11 cellular contexts compared by ENCODE assay signal in genomic region chr3:134359121-134360010, GRCh38. TPM values are rescaled to one million over a fixed set of nuclear protein-coding genes. Genes with fewer than 3 reads are reported as not detected.
DNase-seq lines count a peak whose midpoint lies in the region; ATAC-seq, FAIRE-seq and TF ChIP-seq lines count a peak whose summit lies in the region.
"Had no signal": no experiment of that assay in that cellular context is flagged by ENCODE, and none has a peak within 500 bp of the region (broad histone marks: within the 10 kb centered on the region; RNA-seq: fewer than 3 reads in every experiment).

No MANE protein-coding gene starts in this region.

- intact Hi-C loops in PC-9 (cut with micrococcal nuclease; ENCODE audit: unreplicated experiment) (loop anchor here (5.0 kb wide), 1 partner anchor 787 kb away; the partner anchor contains the start of gene CDV3), Right ventricle myocardium inferior (cut with DNase I) (no loop called here), pancreas (cut with DNase I) (loop anchor here in 2 of 3 donors (5.0 kb wide), 2 partner anchors 37 to 42 kb away; no protein-coding TSS in a partner anchor)

- H3K27me3 ChIP-seq in PC-9 (ENCODE audit: insufficient read depth, low read depth), result no peaks in the 10 kb centered on the region
- H3K27me3 ChIP-seq in pancreas, result no peaks in the 10 kb centered on the region

- no peak for TF ChIP-seq POLR2A in erythroblast (IDR thresholded peaks at IDR 0.05; ENCODE audit: low read length)

- CTCF ChIA-PET in PC-9 (lab: Charles Lee), result interaction anchor here (0.5 to 1.5 kb wide), 6 partner anchors 13 to 114 kb away, joined by 3 to 9 read pairs (median 3); no protein-coding TSS in a partner anchor

- H3K79me2 ChIP-seq in PC-9 (ENCODE audit: low read depth), result peaks cover 87% of the 10 kb centered on the region

- H3K9me2 ChIP-seq in PC-9 (ENCODE audit: insufficient read depth), result no peaks in the 10 kb centered on the region

- H3K4me2 ChIP-seq in PC-9, result peak overlapping the region; percentile 87

- H3K9me3 ChIP-seq in PC-9 (ENCODE audit: insufficient read depth, low read depth), result no peaks in the 10 kb centered on the region
- no peaks in the 10 kb centered on the region for H3K9me3 ChIP-seq in pancreas

- peaks cover 93% of the 10 kb centered on the region for H3F3A ChIP-seq in PC-9 (ENCODE audit: insufficient read depth, low read depth)

- TF ChIP-seq CTCF in PC-9 (conservative IDR thresholded peaks at IDR 0.05), result no peak
- no peak for TF ChIP-seq CTCF in pancreas (IDR thresholded peaks at IDR 0.05)

- BruUV-seq in PC-9 (replicated peaks; lab: Mats Ljungman, UMichigan), result no TSS peak

- H2AFZ ChIP-seq in PC-9, result no peak overlapping the region

- ATAC-seq in Right ventricle myocardium inferior, result peak; percentile 4
- no peak for ATAC-seq in pancreas
- ATAC-seq in HG02571 (IDR thresholded peaks at IDR 0.05; ENCODE audit: unreplicated experiment), result no peak

- H3K4me1 ChIP-seq in PC-9 (replicated peaks; ENCODE audit: insufficient read depth) (peaks cover 95% of the 10 kb centered on the region), pancreas (peaks cover 17 to 30% (median 25%) of the 10 kb centered on the region in 3 donors)

- H3K27ac ChIP-seq in PC-9 (peak overlapping the region; percentile 100), pancreas (peak overlapping the region; percentile 29 to 77 (median 36))

- 62 to 71% methylated on average over 13 of the region's 13 CpGs for WGBS in pancreas, 2 donors

- DNase-seq in A172 (ENCODE audit: low spot score) (peak; percentile 68), PC-9 (peak in 1 of 2 experiments; percentile 31), Right ventricle myocardium inferior (ENCODE audit: missing footprints) (no peak), pancreas (peak in 2 of 6 donors; percentile 17 to 70), H4 (ENCODE audit: low spot score) (no peak), erythroblast (lab: John Stamatoyannopoulos, UW) (no peak), NCI-H187 (lab: John Stamatoyannopoulos, UW) (no peak)
- DNase-seq: KG1 had no signal

- FAIRE-seq in pancreas (lab: Jason Lieb, UNC), result no peak
- FAIRE-seq: colon had no signal

- H3K36me3 ChIP-seq in PC-9 (ENCODE audit: low read depth) (peaks cover 87% of the 10 kb centered on the region), pancreas (peaks cover 0 to 75% (median 25%) of the 10 kb centered on the region in 3 donors)

- POLR2A ChIA-PET in PC-9 (lab: Charles Lee; ENCODE audit: unreplicated experiment), result interaction anchor here (0.5 to 0.6 kb wide), 3 partner anchors 13 to 1816 kb away, joined by 3 to 4 read pairs (median 3); no protein-coding TSS in a partner anchor

- no peaks in the 10 kb centered on the region for H4K20me1 ChIP-seq in PC-9 (ENCODE audit: insufficient read depth)

- H3K4me3 ChIP-seq in PC-9 (no peak overlapping the region; the same call in 1 of the 2 replicates), pancreas (no peak overlapping the region)

RNA-seq across cellular contexts. Expression of gene AMOTL2, which starts 14.9 kb away (rescaled TPM):
- total RNA-seq in A172 (2014; rRNA removed; shearing (Covaris generic)), result 168 and 182 TPM in 2 replicates
- total RNA-seq in PC-9 (2021) (147 and 221 TPM in 2 replicates), Right ventricle myocardium inferior (61.9 TPM), pancreas (10 to 100 TPM; 25.3 to 35.7 (median 32.4) TPM)
- 10 to 100 TPM; 11.9 to 17.9 TPM for polyA plus RNA-seq in pancreas
- 21.5 and 23.0 TPM in 2 replicates for total RNA-seq in H4 (2014; rRNA removed; shearing (Covaris generic))
- total RNA-seq: T-helper 1 cell treated with Interleukin-12 subunit alpha and Interleukin-12 subunit beta and Interleukin-4 antibody, amounts not matched to agents 30 ng/mL and 1 ng/mL, for 36 hours had no signal
